ENCODE assay signal across 20 cellular contexts in the genomic region with DNA sequence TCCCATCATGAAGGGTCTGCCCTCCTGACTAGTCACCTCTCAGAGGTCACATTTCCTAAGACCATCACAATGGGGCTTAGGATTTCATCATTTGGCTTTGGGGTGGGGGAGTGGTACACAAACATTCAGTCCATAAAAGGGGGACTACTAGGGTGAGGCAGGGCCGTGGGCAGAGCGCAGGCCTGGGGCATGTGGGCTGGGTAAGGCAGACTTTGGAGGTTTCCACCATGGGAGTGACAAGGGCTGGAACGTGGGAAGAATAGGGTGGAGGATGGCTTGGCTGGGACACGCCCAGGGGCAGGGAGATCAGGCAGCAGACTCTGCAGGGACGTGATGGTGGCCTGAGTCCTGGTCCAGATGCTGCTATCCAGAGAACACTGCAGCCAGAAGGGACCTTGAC. TPM values are rescaled to one million over a fixed set of nuclear protein-coding genes. Genes with fewer than 3 reads are reported as not detected.
"Had no signal": no experiment of that assay in that cellular context is flagged by ENCODE, and none has a peak within 500 bp of the region (broad histone marks: within the 10 kb centered on the region; RNA-seq: fewer than 3 reads in every experiment).

No MANE protein-coding gene starts in this region.

- H3K27me3 ChIP-seq: esophagus muscularis mucosa, left lung, neutrophil, upper lobe of left lung, vagina had no signal

- DNase-seq: cerebellar nuclear complex; effector memory CD8-positive, alpha-beta T cell; hippocampal formation; kidney glomerular epithelial cell; left lung; mesenchymal stem cell; midbrain; small intestine; stimulated activated CD4-positive, alpha-beta T cell treated with anti-CD3 and anti-CD28 coated beads, Interleukin-2, amount 100 ng/mL, for 48 hours; tibial artery had no signal

- H3K9me3 ChIP-seq: esophagus muscularis mucosa, left lung, neutrophil, tibial artery, upper lobe of left lung, vagina had no signal

- H3K4me3 ChIP-seq: esophagus muscularis mucosa, left lung, lung, tibial artery, upper lobe of left lung, vagina had no signal

- H3K36me3 ChIP-seq: esophagus muscularis mucosa, left lung, neutrophil, tibial artery, upper lobe of left lung, vagina had no signal

- ATAC-seq: effector memory CD8-positive, alpha-beta T cell; left lung; natural killer cell treated with Interleukin-12 subunit alpha and Interleukin-12 subunit beta and Interleukin-15 and Interleukin-18, amount 100 ng/mL, for 72 hours had no signal

- H3K4me1 ChIP-seq: left lung, vagina had no signal

- H3K27ac ChIP-seq: epithelial cell of prostate, left lung, neutrophil, tibial artery, upper lobe of left lung, vagina had no signal

RNA-seq across cellular contexts. Expression of a gene that starts 24.6 kb away (rescaled TPM):
- total RNA-seq: fibroblast of villous mesenchyme; natural killer cell treated with Interleukin-12 subunit alpha and Interleukin-12 subunit beta and Interleukin-15 and Interleukin-18, amount 100 ng/mL, for 72 hours; osteoblast; pulmonary artery endothelial cell; vagina had no signal

RNA-seq across cellular contexts. Expression of a gene that starts 45.1 kb away (rescaled TPM):
- total RNA-seq: pulmonary artery endothelial cell had no signal
